9 cellular contexts compared by ENCODE assay signal in genomic region chr5:82312373-82312856, GRCh38. TPM values are rescaled to one million over a fixed set of nuclear protein-coding genes. Genes with fewer than 3 reads are reported as not detected.
DNase-seq lines count a peak whose midpoint lies in the region; ATAC-seq, FAIRE-seq and TF ChIP-seq lines count a peak whose summit lies in the region.
"Had no signal": no experiment of that assay in that cellular context is flagged by ENCODE, and none has a peak within 500 bp of the region (broad histone marks: within the 10 kb centered on the region; RNA-seq: fewer than 3 reads in every experiment).

No MANE protein-coding gene starts in this region.

- no peak for ATAC-seq in HG03457 (IDR thresholded peaks at IDR 0.05; ENCODE audit: unreplicated experiment)

- intact Hi-C loops in breast epithelium (cut with DNase I; ENCODE audit: low total_unique reads) (no loop called here), kidney (cut with DNase I) (no loop called here)

- TF ChIP-seq CTCF in LNCAP (IDR thresholded peaks at IDR 0.05) (peak; percentile 88), breast epithelium (IDR thresholded peaks at IDR 0.05) (peak in 2 of 3 donors; percentile 24 to 57), kidney (IDR thresholded peaks at IDR 0.05; ENCODE audit: borderline replicate concordance, extremely low read depth, insufficient read depth) (peak; percentile 71)

- no peak for FAIRE-seq in kidney (lab: Jason Lieb, UNC)

- no peaks in the 10 kb centered on the region for H3K9me3 ChIP-seq in breast epithelium
- no peaks in the 10 kb centered on the region for H3K9me3 ChIP-seq in kidney (ENCODE audit: control insufficient read depth in 1 of 2, low read length in 2 of 2)

- no peak for TF ChIP-seq POLR2A in breast epithelium (IDR thresholded peaks at IDR 0.05)

- H3K27ac ChIP-seq in breast epithelium (no peak overlapping the region), kidney (ENCODE audit: low read depth in 2 of 2, low read length in 2 of 2) (no peak overlapping the region)
- H3K27ac ChIP-seq: BLaER1 treated with 17β-estradiol and CSF1 and Interleukin-3, amounts not matched to agents 10 nM and 100 nM had no signal

- H3K27me3 ChIP-seq in breast epithelium, result no peaks in the 10 kb centered on the region
- H3K27me3 ChIP-seq: BLaER1 treated with 17β-estradiol and CSF1 and Interleukin-3, amounts not matched to agents 10 nM and 100 nM had no signal

- H3K36me3 ChIP-seq in breast epithelium, result no peaks in the 10 kb centered on the region
- H3K36me3 ChIP-seq in kidney (ENCODE audit: control insufficient read depth in 1 of 2, insufficient read depth in 2 of 2, low read length in 2 of 2), result no peaks in the 10 kb centered on the region
- H3K36me3 ChIP-seq: BLaER1 treated with 17β-estradiol and CSF1 and Interleukin-3, amounts not matched to agents 10 nM and 100 nM had no signal

- DNase-seq in DMS79 treated with DMSO at 0.1 percent for 48 hours (lab: John Stamatoyannopoulos, UW) (peak; percentile 8), DMS79 (lab: John Stamatoyannopoulos, UW) (no peak), SHP77 (lab: John Stamatoyannopoulos, UW) (peak; percentile 40 to 70), breast epithelium (ENCODE audit: low spot score in 2 of 2) (no peak), kidney (no peak)
- DNase-seq in stimulated activated CD4-positive, alpha-beta T cell treated with anti-CD3 and anti-CD28 coated beads, Interleukin-4, amount 100 ng/mL, for 48 hours (ENCODE audit: low read depth in 2 of 2), result peak; percentile 30 to 33

- no peaks in the 10 kb centered on the region for H3K4me1 ChIP-seq in breast epithelium
- no peaks in the 10 kb centered on the region for H3K4me1 ChIP-seq in kidney (ENCODE audit: control insufficient read depth in 1 of 2, insufficient read depth in 1 of 2, low read depth in 1 of 2, low read length in 2 of 2)

- H3K4me3 ChIP-seq in breast epithelium (peak overlapping the region in 1 of 3 donors; percentile 20), kidney (ENCODE audit: low read length in 2 of 2) (peak overlapping the region in 1 of 2 donors; percentile 30)
- H3K4me3 ChIP-seq: BLaER1 treated with 17β-estradiol and CSF1 and Interleukin-3, amounts not matched to agents 10 nM and 100 nM had no signal

- no peak overlapping the region for H3K9ac ChIP-seq in kidney (ENCODE audit: low read length in 2 of 2)
- H3K9ac ChIP-seq: BLaER1 treated with 17β-estradiol and CSF1 and Interleukin-3, amounts not matched to agents 10 nM and 100 nM had no signal

RNA-seq across cellular contexts. Expression of gene RPS23, which starts 34.3 kb away (rescaled TPM):
- total RNA-seq in breast epithelium (1,000 to 10,000 TPM; 3,055 to 5,353 (median 4,143) TPM), kidney (1,470 TPM)
- 2,169 TPM for polyA plus RNA-seq in kidney (ENCODE audit: insufficient read depth, low read depth, low replicate concordance)

Comparison
In these comparisons a context has a peak if more than half of its experiments do, and no peak if none do; other contexts are left out.
1. DNase-seq: peak in DMS79 treated with DMSO at 0.1 percent for 48 hours (single experiment), SHP77 (2 of 2) and stimulated activated CD4-positive, alpha-beta T cell treated with anti-CD3 and anti-CD28 coated beads, Interleukin-4, amount 100 ng/mL, for 48 hours (2 of 2); none in DMS79 (single experiment), breast epithelium (0 of 2) and kidney (single experiment).
2. Peak in every context shown above with its lines, with median percentiles within 50 percentile points of each other: CTCF ChIP-seq.